Comparison of ENCODE assay signal across 12 cellular contexts in genomic region chr1:99590578-99591209, GRCh38. TPM values are rescaled to one million over a fixed set of nuclear protein-coding genes. Genes with fewer than 3 reads are reported as not detected.
A peak's percentile ranks its signal among the peaks of the same experiment; 100 is the strongest.
DNase-seq lines count a peak whose midpoint lies in the region; ATAC-seq, FAIRE-seq and TF ChIP-seq lines count a peak whose summit lies in the region.
"Had no signal": no experiment of that assay in that cellular context is flagged by ENCODE, and none has a peak within 500 bp of the region (broad histone marks: within the 10 kb centered on the region; RNA-seq: fewer than 3 reads in every experiment).

No MANE protein-coding gene starts in this region.

- intact Hi-C loops in HepG2 (cut with micrococcal nuclease; ENCODE audit: unreplicated experiment): no loop called here
- intact Hi-C loops in activated CD4-positive, alpha-beta T cell treated with anti-CD3 and anti-CD28 coated beads for 36 hours (cut with DNase I, micrococcal nuclease): no loop called here

- no peak for ATAC-seq in HepG2
- ATAC-seq in HG03139 (IDR thresholded peaks at IDR 0.05; ENCODE audit: unreplicated experiment): no peak
- ATAC-seq in activated CD4-positive, alpha-beta T cell treated with anti-CD3 and anti-CD28 coated beads for 36 hours: no peak

- no peak overlapping the region for H3K9ac ChIP-seq in HepG2 (ENCODE audit: insufficient read depth, low read depth, low read length)

- H3K36me3 Mint-ChIP-seq in activated CD4-positive, alpha-beta T cell treated with anti-CD3 and anti-CD28 coated beads for 36 hours (ENCODE audit: low read depth): no peaks in the 10 kb centered on the region
- H3K36me3 Mint-ChIP-seq: activated naive CD4-positive, alpha-beta T cell treated with anti-CD3 and anti-CD28 coated beads, Interleukin-2, amount 10 ng/mL, durations not matched to agents 7 days and 5 days; CD4-positive, CD25-positive, alpha-beta regulatory T cell had no signal

- peak overlapping the region; percentile 82 for H3K27ac ChIP-seq in HepG2 (ENCODE audit: extremely low read length, insufficient read depth, low read length)

- TF ChIP-seq EP300 in HepG2 (IDR thresholded peaks at IDR 0.05; ENCODE audit: low read depth in 2 of 2, low read length in 2 of 2) (no peak), HepG2 (CRISPR knock-in tag; IDR thresholded peaks at IDR 0.05; ENCODE audit: borderline replicate concordance) (no peak)

- H3K4me1 ChIP-seq in HepG2 (ENCODE audit: insufficient read depth, low read length): peaks cover 51% of the 10 kb centered on the region

- POLR2A ChIA-PET in HepG2 (lab: Yijun Ruan, JAX): interaction anchor here (2.5 to 2.7 kb wide), 2 partner anchors 9 to 56 kb away, joined by 24 to 32 read pairs; partner anchors contain the start of gene PALMD
- POLR2A ChIA-PET in activated CD4-positive, alpha-beta T cell treated with anti-CD3 and anti-CD28 coated beads for 36 hours (lab: Charles Lee): no interaction called here

- no peak overlapping the region for H3K4me2 ChIP-seq in HepG2 (ENCODE audit: low read depth, low read length)

- WGBS in HepG2 (ENCODE audit: low lambda C conversion rate): 94% methylated on average over 4 of the region's 4 CpGs

- no TSS peak for BruUV-seq in HepG2 (replicated peaks; lab: Mats Ljungman, UMichigan)

- no peak overlapping the region for H3K27ac Mint-ChIP-seq in activated CD4-positive, alpha-beta T cell treated with anti-CD3 and anti-CD28 coated beads for 36 hours
- H3K27ac Mint-ChIP-seq: activated naive CD4-positive, alpha-beta T cell treated with anti-CD3 and anti-CD28 coated beads, Interleukin-2, amount 10 ng/mL, durations not matched to agents 7 days and 5 days; CD4-positive, CD25-positive, alpha-beta regulatory T cell had no signal

- no peaks in the 10 kb centered on the region for H3K4me1 Mint-ChIP-seq in activated CD4-positive, alpha-beta T cell treated with anti-CD3 and anti-CD28 coated beads for 36 hours
- H3K4me1 Mint-ChIP-seq: activated naive CD4-positive, alpha-beta T cell treated with anti-CD3 and anti-CD28 coated beads, Interleukin-2, amount 10 ng/mL, durations not matched to agents 7 days and 5 days; CD4-positive, CD25-positive, alpha-beta regulatory T cell had no signal

- H3K4me3 ChIP-seq in choroid plexus epithelial cell (ENCODE audit: low read depth, low read length): no peak overlapping the region
- H3K4me3 ChIP-seq in HepG2 (replicated peaks in 1 of 3; ENCODE audit: insufficient read depth in 1 of 3, low read depth in 2 of 3, low read length in 3 of 3): no peak overlapping the region

- peak; percentile 29 for DNase-seq in AG08396 (ENCODE audit: low spot score)
- peak; percentile 51 for DNase-seq in NCI-H1105 treated with DMSO at 0.1 percent for 48 hours (lab: John Stamatoyannopoulos, UW)
- peak; percentile 88 for DNase-seq in choroid plexus epithelial cell (ENCODE audit: low read depth)
- DNase-seq in HepG2 (ENCODE audit: low spot score): no peak
- DNase-seq in mesenteric fat pad (ENCODE audit: low spot score): no peak
- DNase-seq in frontal cortex (ENCODE audit: low spot score in 2 of 2): no peak
- DNase-seq in activated CD4-positive, alpha-beta T cell treated with anti-CD3 and anti-CD28 coated beads for 36 hours: no peak
- DNase-seq: activated naive CD4-positive, alpha-beta T cell treated with anti-CD3 and anti-CD28 coated beads, Interleukin-2, amount 10 ng/mL, durations not matched to agents 7 days and 5 days; CD4-positive, CD25-positive, alpha-beta regulatory T cell; NCI-H1930; stimulated activated CD4-positive, alpha-beta T cell treated with anti-CD3 and anti-CD28 coated beads, Interleukin-4, amount 100 ng/mL, for 24 hours had no signal

- no peaks in the 10 kb centered on the region for H3K27me3 ChIP-seq in HepG2 (ENCODE audit: control insufficient read depth in 1 of 2, insufficient read depth in 2 of 2, low read length in 2 of 2)

- TF ChIP-seq POLR2A in HepG2 (IDR thresholded peaks at IDR 0.05; ENCODE audit: insufficient read depth in 1 of 2, low read depth in 2 of 2, low read length in 2 of 2): no peak

- H3K9me3 Mint-ChIP-seq in activated CD4-positive, alpha-beta T cell treated with anti-CD3 and anti-CD28 coated beads for 36 hours (ENCODE audit: low read depth): no peaks in the 10 kb centered on the region
- H3K9me3 Mint-ChIP-seq: activated naive CD4-positive, alpha-beta T cell treated with anti-CD3 and anti-CD28 coated beads, Interleukin-2, amount 10 ng/mL, durations not matched to agents 7 days and 5 days had no signal

- CTCF ChIA-PET in HepG2 (lab: Yijun Ruan, JAX; ENCODE audit: low intra/inter-chr PET ratio, low total read pairs): no interaction called here
- CTCF ChIA-PET in activated CD4-positive, alpha-beta T cell treated with anti-CD3 and anti-CD28 coated beads for 36 hours (lab: Charles Lee): interaction anchor here (0.6 kb wide), 1 partner anchor 163 kb away, joined by 3 read pairs; no protein-coding TSS in a partner anchor

- no peak overlapping the region for H3K4me3 Mint-ChIP-seq in activated CD4-positive, alpha-beta T cell treated with anti-CD3 and anti-CD28 coated beads for 36 hours
- H3K4me3 Mint-ChIP-seq: activated naive CD4-positive, alpha-beta T cell treated with anti-CD3 and anti-CD28 coated beads, Interleukin-2, amount 10 ng/mL, durations not matched to agents 7 days and 5 days; CD4-positive, CD25-positive, alpha-beta regulatory T cell had no signal

- no peak for TF ChIP-seq CTCF in choroid plexus epithelial cell (conservative IDR thresholded peaks at IDR 0.05; ENCODE audit: low read depth, low read length)
- TF ChIP-seq CTCF in HepG2 (CRISPR knock-in tag; IDR thresholded peaks at IDR 0.05): no peak

- in situ Hi-C loops in HepG2 (cut with HindIII; ENCODE audit: extremely low pct_ligation_motif_present, low pct_unique_long_range_greater_than_20kb): no loop called here

- H3K36me3 ChIP-seq in HepG2 (replicated peaks in 1 of 2; ENCODE audit: control insufficient read depth in 1 of 2, insufficient read depth in 2 of 2, low read length in 2 of 2): no peaks in the 10 kb centered on the region

- peaks cover 12% of the 10 kb centered on the region for H3K27me3 Mint-ChIP-seq in activated CD4-positive, alpha-beta T cell treated with anti-CD3 and anti-CD28 coated beads for 36 hours

- no peaks in the 10 kb centered on the region for H4K20me1 ChIP-seq in HepG2 (ENCODE audit: insufficient read depth, low read length)

- no peaks in the 10 kb centered on the region for H3K9me3 ChIP-seq in HepG2 (ENCODE audit: low read length)

- peak overlapping the region; percentile 15 for H2AFZ ChIP-seq in HepG2 (ENCODE audit: low read length)

- TF ChIP-seq RAD21 in HepG2 (CRISPR knock-in tag; IDR thresholded peaks at IDR 0.05): no peak

- FAIRE-seq in HepG2 (lab: Jason Lieb, UNC): no peak
- no peak for FAIRE-seq in frontal cortex (lab: Jason Lieb, UNC)

- H3K79me2 ChIP-seq in HepG2 (ENCODE audit: insufficient read depth, low read length): no peaks in the 10 kb centered on the region

TF ChIP-seq in HepG2, 621 proteins besides CTCF, POLR2A, EP300 and RAD21 (continues in another document):
- no peak for TF ChIP-seq ZBTB2 (CRISPR knock-in tag; IDR thresholded peaks at IDR 0.05; ENCODE audit: low read depth)

RNA-seq across cellular contexts. Expression of gene PALMD, which starts 55.2 kb away (rescaled TPM):
- total RNA-seq in HepG2 (2016; rRNA removed; fragmentation: Illumina TruSeq; extraction: Trizol) (31.1 and 42.0 TPM in 2 replicates), mesenteric fat pad (212 TPM), frontal cortex (40.8 TPM)
- total RNA-seq in HepG2 (2016; cell fraction: cytosol; rRNA removed; fragmentation: Illumina TruSeq; extraction: Trizol; ENCODE audit: low read depth): 10.3 and 11.6 TPM in 2 replicates
- 30.7 and 39.5 TPM in 2 replicates for total RNA-seq in HepG2 (2016; cell fraction: insoluble cytoplasmic fraction; rRNA removed; fragmentation: Illumina TruSeq; extraction: Trizol)
- total RNA-seq in HepG2 (2016; cell fraction: membrane; rRNA removed; fragmentation: Illumina TruSeq; extraction: Trizol): 24.2 and 24.3 TPM in 2 replicates
- total RNA-seq in HepG2 (2016; cell fraction: nucleus; rRNA removed; fragmentation: Illumina TruSeq; extraction: Trizol): 26.7 and 29.8 TPM in 2 replicates
- 4.6 and 5.5 TPM in 2 replicates for polyA plus RNA-seq in HepG2 (2011; rRNA removed)
- polyA plus RNA-seq in HepG2 (2011; cell fraction: cytosol; rRNA removed): 2.7 and 3.8 TPM in 2 replicates
- polyA plus RNA-seq in HepG2 (2011; cell fraction: nucleus; rRNA removed): 4.6 and 6.1 TPM in 2 replicates
- 6.5 and 16.7 TPM in 2 replicates for polyA plus RNA-seq in HepG2 (2012)
- polyA plus RNA-seq in HepG2 (2016; cell fraction: cytosol; fragmentation: Illumina TruSeq; extraction: Trizol; ENCODE audit: low read depth): 6.7 and 7.6 TPM in 2 replicates
- polyA plus RNA-seq in HepG2 (2016; cell fraction: insoluble cytoplasmic fraction; fragmentation: Illumina TruSeq; extraction: Trizol; ENCODE audit: low read depth): 47.1 and 47.2 TPM in 2 replicates
- polyA plus RNA-seq in HepG2 (2016; cell fraction: membrane; fragmentation: Illumina TruSeq; extraction: Trizol; ENCODE audit: low read depth): 16.3 and 16.4 TPM in 2 replicates
- polyA plus RNA-seq in HepG2 (2016; cell fraction: nucleus; fragmentation: Illumina TruSeq; extraction: Trizol; ENCODE audit: insufficient read depth, low read depth): 32.5 and 34.5 TPM in 2 replicates
- 1.1 and 7.9 TPM in 2 replicates for polyA minus RNA-seq in HepG2 (2011; rRNA and poly(A)+ RNA removed; ENCODE audit: low replicate concordance)
- polyA minus RNA-seq in HepG2 (2011; cell fraction: cytosol; rRNA and poly(A)+ RNA removed): 4.4 and 5.5 TPM in 2 replicates
- 20.3 and 20.6 TPM in 2 replicates for polyA minus RNA-seq in HepG2 (2011; cell fraction: nucleus; rRNA and poly(A)+ RNA removed)
- total RNA-seq in activated CD4-positive, alpha-beta T cell treated with anti-CD3 and anti-CD28 coated beads for 36 hours: not detected
- total RNA-seq: CD4-positive, CD25-positive, alpha-beta regulatory T cell had no signal
- polyA plus RNA-seq: CD4-positive, CD25-positive, alpha-beta regulatory T cell had no signal

Comparison
In these comparisons a context has a peak if more than half of its experiments do, and no peak if none do; other contexts are left out.
1. DNase-seq: peak in AG08396 (single experiment), NCI-H1105 treated with DMSO at 0.1 percent for 48 hours (single experiment) and choroid plexus epithelial cell (single experiment); none in HepG2 (single experiment), mesenteric fat pad (single experiment), frontal cortex (0 of 2) and activated CD4-positive, alpha-beta T cell treated with anti-CD3 and anti-CD28 coated beads for 36 hours (single experiment).
2. RNA of gene PALMD, which starts 55.2 kb away (total RNA-seq): 212 TPM in mesenteric fat pad (single experiment), 40.8 TPM in frontal cortex (single experiment) and 10.3 to 42.0 TPM in HepG2; not detected in activated CD4-positive, alpha-beta T cell treated with anti-CD3 and anti-CD28 coated beads for 36 hours; every median in the first group is over 10 times any median in the second.